ENCODE assay signal across 25 cellular contexts in the genomic region with DNA sequence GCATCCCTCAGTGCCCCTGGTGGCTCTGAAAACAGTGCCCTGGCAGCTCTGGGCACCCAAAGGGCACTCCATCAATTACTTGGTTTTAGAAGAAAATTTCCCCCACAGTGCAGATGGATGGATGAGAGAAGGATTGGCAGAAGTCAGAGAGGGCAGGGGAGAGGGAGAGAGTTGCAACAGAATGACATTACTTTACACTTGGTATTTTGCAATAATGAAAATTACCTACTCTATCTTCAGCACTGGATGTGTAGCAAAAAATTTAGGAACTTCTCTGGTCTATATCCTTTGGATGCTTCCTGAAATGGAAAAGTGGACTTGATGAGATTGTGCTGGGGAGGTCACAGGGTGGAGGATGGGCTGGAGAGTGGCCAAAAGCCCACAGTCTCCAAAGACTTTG.
DNase-seq lines count a peak whose midpoint lies in the region; ATAC-seq and TF ChIP-seq lines count a peak whose summit lies in the region.
"Had no signal": no experiment of that assay in that cellular context is flagged by ENCODE, and none has a peak within 500 bp of the region (broad histone marks: within the 10 kb centered on the region; RNA-seq: fewer than 3 reads in every experiment).

No MANE protein-coding gene starts in this region.

- no peaks in the 10 kb centered on the region for H3K9me3 Mint-ChIP-seq in natural killer cell
- H3K9me3 Mint-ChIP-seq: activated B cell treated with CpG ODN at 0.5 μM for 24 hours; GM23338; IgD-negative memory B cell; memory B cell; T-helper 2 cell treated with Interferon-gamma antibody and Interleukin-4, amounts not matched to agents 5 μg/mL and 100 μg/mL, for 36 hours had no signal

- peak overlapping the region; percentile 41 for H3K4me2 ChIP-seq in BLaER1
- H3K4me2 ChIP-seq: GM23338 had no signal

- ATAC-seq in natural killer cell (peak in 1 of 3 donors; percentile 55), HG02759 (IDR thresholded peaks at IDR 0.05; ENCODE audit: unreplicated experiment) (no peak), foreskin keratinocyte (no peak)
- ATAC-seq: stimulated activated naive CD8-positive, alpha-beta T cell treated with anti-CD3 and anti-CD28 coated beads, Interleukin-15, Interleukin-2, amounts not matched to agents 100 U/mL and 50 U/mL, for 24 hours had no signal

- H3K36me3 ChIP-seq in BLaER1 = peaks cover 46% of the 10 kb centered on the region
- H3K36me3 ChIP-seq in adipocyte (ENCODE audit: control insufficient read depth, insufficient read depth, low read length, severe bottlenecking) = no peaks in the 10 kb centered on the region
- H3K36me3 ChIP-seq: MG63, SJCRH30, thyroid gland had no signal

- peak overlapping the region; percentile 25 to 65 for H3K27ac Mint-ChIP-seq in natural killer cell
- H3K27ac Mint-ChIP-seq: activated B cell treated with CpG ODN at 0.5 μM for 24 hours; activated CD4-positive, alpha-beta memory T cell treated with anti-CD3 and anti-CD28 coated beads for 36 hours; GM23338; memory B cell; T-helper 2 cell treated with Interferon-gamma antibody and Interleukin-4, amounts not matched to agents 5 μg/mL and 100 μg/mL, for 36 hours had no signal

- H3K9ac ChIP-seq in BLaER1 (no peak overlapping the region), adipocyte (ENCODE audit: low read length) (no peak overlapping the region)

- peaks cover 74 to 81% of the 10 kb centered on the region in 2 donors for H3K4me1 Mint-ChIP-seq in natural killer cell

- DNase-seq in GM03348 (ENCODE audit: low spot score) (peak; percentile 39), adipocyte (ENCODE audit: low read depth) (peak; percentile 33), natural killer cell (no peak), SW 1271 (lab: John Stamatoyannopoulos, UW) (no peak), GM19238 (ENCODE audit: insufficient read length, low spot score) (no peak), foreskin keratinocyte (no peak)
- DNase-seq: activated B cell treated with CpG ODN at 0.5 μM for 24 hours; activated CD4-positive, alpha-beta memory T cell treated with anti-CD3 and anti-CD28 coated beads for 36 hours; activated naive CD4-positive, alpha-beta T cell; central memory CD4-positive, alpha-beta T cell; erythroblast; MG63; NCI-H1694; NCI-H748 treated with DMSO at 0.1 percent for 48 hours; posterior cingulate gyrus; SJCRH30; stimulated activated CD4-positive, alpha-beta T cell treated with anti-CD3 and anti-CD28 coated beads, Interleukin-2, amount 100 ng/mL, for 24 hours; stimulated activated naive CD8-positive, alpha-beta T cell treated with anti-CD3 and anti-CD28 coated beads, Interleukin-15, Interleukin-2, amounts not matched to agents 100 U/mL and 50 U/mL, for 24 hours; thyroid gland had no signal

- no peaks in the 10 kb centered on the region for H3K27me3 ChIP-seq in BLaER1
- H3K27me3 ChIP-seq in adipocyte (replicated peaks; ENCODE audit: control insufficient read depth, insufficient read depth, low read length) = no peaks in the 10 kb centered on the region
- no peaks in the 10 kb centered on the region for H3K27me3 ChIP-seq in foreskin keratinocyte
- H3K27me3 ChIP-seq: MG63, SJCRH30, thyroid gland had no signal

- no peak overlapping the region for H3K27ac ChIP-seq in BLaER1
- no peak overlapping the region for H3K27ac ChIP-seq in foreskin keratinocyte
- H3K27ac ChIP-seq: SJCRH30, thyroid gland had no signal

- H3K9me3 ChIP-seq in BLaER1 = peaks cover 9% of the 10 kb centered on the region
- no peaks in the 10 kb centered on the region for H3K9me3 ChIP-seq in adipocyte (ENCODE audit: control insufficient read depth, low read length)
- H3K9me3 ChIP-seq: MG63, SJCRH30, thyroid gland had no signal

- H3K27me3 Mint-ChIP-seq in natural killer cell (ENCODE audit: low read depth in 2 of 2) = no peaks in the 10 kb centered on the region
- H3K27me3 Mint-ChIP-seq: activated B cell treated with CpG ODN at 0.5 μM for 24 hours; activated CD4-positive, alpha-beta memory T cell treated with anti-CD3 and anti-CD28 coated beads for 36 hours; IgD-negative memory B cell; memory B cell had no signal

- TF ChIP-seq CTCF in natural killer cell (IDR thresholded peaks at IDR 0.05) = no peak
- no peak for TF ChIP-seq CTCF in foreskin keratinocyte (conservative IDR thresholded peaks at IDR 0.05)

- H3K4me3 ChIP-seq in BLaER1 (no peak overlapping the region), adipocyte (ENCODE audit: low read length) (no peak overlapping the region)
- H3K4me3 ChIP-seq: GM23338, MG63, SJCRH30, thyroid gland had no signal

- H3K4me3 Mint-ChIP-seq in natural killer cell = no peak overlapping the region
- H3K4me3 Mint-ChIP-seq: activated B cell treated with CpG ODN at 0.5 μM for 24 hours; activated CD4-positive, alpha-beta memory T cell treated with anti-CD3 and anti-CD28 coated beads for 36 hours; GM23338; IgD-negative memory B cell; memory B cell; T-helper 2 cell treated with Interferon-gamma antibody and Interleukin-4, amounts not matched to agents 5 μg/mL and 100 μg/mL, for 36 hours had no signal

- peaks cover 95% of the 10 kb centered on the region for H4K20me1 ChIP-seq in BLaER1

- H3K4me1 ChIP-seq in BLaER1 (peaks cover 45% of the 10 kb centered on the region), adipocyte (ENCODE audit: control insufficient read depth, insufficient read depth, low read length) (peaks cover 8% of the 10 kb centered on the region), foreskin keratinocyte (no peaks in the 10 kb centered on the region)
- H3K4me1 ChIP-seq: SJCRH30 had no signal

- H3K36me3 Mint-ChIP-seq in natural killer cell = no peaks in the 10 kb centered on the region

- intact Hi-C loops in natural killer cell (cut with micrococcal nuclease) = no loop called here

Comparison
In these comparisons a context has a peak if more than half of its experiments do, and no peak if none do; other contexts are left out.
1. DNase-seq: peak in GM03348 (single experiment) and adipocyte (single experiment); none in natural killer cell (single experiment), SW 1271 (0 of 2), GM19238 (single experiment) and foreskin keratinocyte (0 of 2).